In the genomic region with DNA sequence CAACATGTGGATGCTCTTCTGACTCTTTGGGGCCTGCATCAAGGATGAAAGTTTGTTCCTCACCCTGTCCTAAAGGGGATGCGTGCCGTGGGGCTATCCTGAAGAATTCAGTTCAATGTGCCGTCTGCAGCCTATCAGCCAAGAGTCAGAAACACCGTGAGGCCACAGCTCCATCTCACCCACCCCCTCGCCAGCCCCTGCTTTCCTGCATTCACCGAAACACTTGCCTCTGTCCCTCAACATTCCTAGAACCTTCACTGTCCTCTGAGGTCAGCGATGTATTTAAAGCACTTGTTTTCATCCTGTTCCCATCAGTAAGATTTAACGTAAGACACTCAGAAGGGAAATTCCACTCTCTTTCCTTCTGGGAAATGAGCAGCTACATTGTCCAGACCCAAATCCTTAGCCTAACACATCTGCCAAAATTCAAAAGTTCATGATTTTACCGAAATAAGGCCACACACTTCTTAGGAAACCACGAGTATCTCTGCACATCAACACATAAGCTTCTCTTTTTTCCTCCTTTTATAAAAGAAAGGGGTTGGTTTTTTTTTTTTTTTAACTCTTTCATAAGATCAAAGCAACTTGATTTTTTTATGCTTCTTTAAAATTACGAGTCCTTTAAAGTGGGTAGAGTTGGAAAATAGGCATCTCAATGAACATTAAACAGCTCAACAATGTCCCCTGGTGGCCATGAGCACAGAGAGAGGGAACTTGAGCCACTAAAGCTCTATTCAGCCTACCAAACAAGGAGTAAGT, we compare ENCODE assay signal across 1 cellular context.
TF ChIP-seq lines count a peak whose summit lies in the region.

No MANE protein-coding gene starts in this region.

TF ChIP-seq in K562, 482 proteins besides CTCF, POLR2A, EP300 and RAD21 (continued from another document):
- no peak for TF ChIP-seq NR0B1 (IDR thresholded peaks at IDR 0.05; ENCODE audit: partially characterized antibody)
- TF ChIP-seq L3MBTL2 (IDR thresholded peaks at IDR 0.05): no peak
- no peak for TF ChIP-seq MYC (IDR thresholded peaks at IDR 0.05; ENCODE audit: low read depth, low read length)
- TF ChIP-seq MYC (CRISPR knock-in tag; IDR thresholded peaks at IDR 0.05; ENCODE audit: borderline replicate concordance, low read depth): no peak
- no peak for TF ChIP-seq ZKSCAN8 (CRISPR knock-in tag; IDR thresholded peaks at IDR 0.05)
- no peak for TF ChIP-seq MNT (conservative IDR thresholded peaks at IDR 0.05)
- peak in 1 of 2 experiments; percentile 36; a peak in 1 of 4 replicates for TF ChIP-seq ZNF639 (CRISPR knock-in tag; conservative IDR thresholded peaks at IDR 0.05 in 1 of 2, IDR thresholded peaks at IDR 0.05 in 1 of 2)
- TF ChIP-seq MCM3 (IDR thresholded peaks at IDR 0.05): no peak
- TF ChIP-seq JUND (IDR thresholded peaks at IDR 0.05; ENCODE audit: borderline replicate concordance, low read depth, low read length): no peak
- TF ChIP-seq JUND (tag; IDR thresholded peaks at IDR 0.05; ENCODE audit: borderline replicate concordance, low read depth, low read length): peak; percentile 15; the same call in 2 of the 3 replicates
- peak in 1 of 2 experiments; percentile 29; a peak in 1 of 4 replicates for TF ChIP-seq FOXK2 (conservative IDR thresholded peaks at IDR 0.05 in 1 of 2, IDR thresholded peaks at IDR 0.05 in 1 of 2; ENCODE audit: low read depth in 2 of 2)
- TF ChIP-seq ARID2 (IDR thresholded peaks at IDR 0.05): peak; percentile 81
- no peak for TF ChIP-seq MAFK (IDR thresholded peaks at IDR 0.05; ENCODE audit: low read length)
- no peak for TF ChIP-seq ZNF133 (CRISPR knock-in tag; IDR thresholded peaks at IDR 0.05)
- TF ChIP-seq, protein P1, sequence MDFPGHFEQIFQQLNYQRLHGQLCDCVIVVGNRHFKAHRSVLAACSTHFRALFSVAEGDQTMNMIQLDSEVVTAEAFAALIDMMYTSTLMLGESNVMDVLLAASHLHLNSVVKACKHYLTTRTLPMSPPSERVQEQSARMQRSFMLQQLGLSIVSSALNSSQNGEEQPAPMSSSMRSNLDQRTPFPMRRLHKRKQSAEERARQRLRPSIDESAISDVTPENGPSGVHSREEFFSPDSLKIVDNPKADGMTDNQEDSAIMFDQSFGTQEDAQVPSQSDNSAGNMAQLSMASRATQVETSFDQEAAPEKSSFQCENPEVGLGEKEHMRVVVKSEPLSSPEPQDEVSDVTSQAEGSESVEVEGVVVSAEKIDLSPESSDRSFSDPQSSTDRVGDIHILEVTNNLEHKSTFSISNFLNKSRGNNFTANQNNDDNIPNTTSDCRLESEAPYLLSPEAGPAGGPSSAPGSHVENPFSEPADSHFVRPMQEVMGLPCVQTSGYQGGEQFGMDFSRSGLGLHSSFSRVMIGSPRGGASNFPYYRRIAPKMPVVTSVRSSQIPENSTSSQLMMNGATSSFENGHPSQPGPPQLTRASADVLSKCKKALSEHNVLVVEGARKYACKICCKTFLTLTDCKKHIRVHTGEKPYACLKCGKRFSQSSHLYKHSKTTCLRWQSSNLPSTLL (IDR thresholded peaks at IDR 0.05): no peak
- TF ChIP-seq NR2C2 (CRISPR knock-in tag; IDR thresholded peaks at IDR 0.05): no peak
- TF ChIP-seq NR2C2 (tag; IDR thresholded peaks at IDR 0.05): 0 out of 2 replicates have a peak, but pooled peaks have one; percentile 1
- TF ChIP-seq DACH1 (IDR thresholded peaks at IDR 0.05; ENCODE audit: partially characterized antibody): no peak
- TF ChIP-seq, protein P2, sequence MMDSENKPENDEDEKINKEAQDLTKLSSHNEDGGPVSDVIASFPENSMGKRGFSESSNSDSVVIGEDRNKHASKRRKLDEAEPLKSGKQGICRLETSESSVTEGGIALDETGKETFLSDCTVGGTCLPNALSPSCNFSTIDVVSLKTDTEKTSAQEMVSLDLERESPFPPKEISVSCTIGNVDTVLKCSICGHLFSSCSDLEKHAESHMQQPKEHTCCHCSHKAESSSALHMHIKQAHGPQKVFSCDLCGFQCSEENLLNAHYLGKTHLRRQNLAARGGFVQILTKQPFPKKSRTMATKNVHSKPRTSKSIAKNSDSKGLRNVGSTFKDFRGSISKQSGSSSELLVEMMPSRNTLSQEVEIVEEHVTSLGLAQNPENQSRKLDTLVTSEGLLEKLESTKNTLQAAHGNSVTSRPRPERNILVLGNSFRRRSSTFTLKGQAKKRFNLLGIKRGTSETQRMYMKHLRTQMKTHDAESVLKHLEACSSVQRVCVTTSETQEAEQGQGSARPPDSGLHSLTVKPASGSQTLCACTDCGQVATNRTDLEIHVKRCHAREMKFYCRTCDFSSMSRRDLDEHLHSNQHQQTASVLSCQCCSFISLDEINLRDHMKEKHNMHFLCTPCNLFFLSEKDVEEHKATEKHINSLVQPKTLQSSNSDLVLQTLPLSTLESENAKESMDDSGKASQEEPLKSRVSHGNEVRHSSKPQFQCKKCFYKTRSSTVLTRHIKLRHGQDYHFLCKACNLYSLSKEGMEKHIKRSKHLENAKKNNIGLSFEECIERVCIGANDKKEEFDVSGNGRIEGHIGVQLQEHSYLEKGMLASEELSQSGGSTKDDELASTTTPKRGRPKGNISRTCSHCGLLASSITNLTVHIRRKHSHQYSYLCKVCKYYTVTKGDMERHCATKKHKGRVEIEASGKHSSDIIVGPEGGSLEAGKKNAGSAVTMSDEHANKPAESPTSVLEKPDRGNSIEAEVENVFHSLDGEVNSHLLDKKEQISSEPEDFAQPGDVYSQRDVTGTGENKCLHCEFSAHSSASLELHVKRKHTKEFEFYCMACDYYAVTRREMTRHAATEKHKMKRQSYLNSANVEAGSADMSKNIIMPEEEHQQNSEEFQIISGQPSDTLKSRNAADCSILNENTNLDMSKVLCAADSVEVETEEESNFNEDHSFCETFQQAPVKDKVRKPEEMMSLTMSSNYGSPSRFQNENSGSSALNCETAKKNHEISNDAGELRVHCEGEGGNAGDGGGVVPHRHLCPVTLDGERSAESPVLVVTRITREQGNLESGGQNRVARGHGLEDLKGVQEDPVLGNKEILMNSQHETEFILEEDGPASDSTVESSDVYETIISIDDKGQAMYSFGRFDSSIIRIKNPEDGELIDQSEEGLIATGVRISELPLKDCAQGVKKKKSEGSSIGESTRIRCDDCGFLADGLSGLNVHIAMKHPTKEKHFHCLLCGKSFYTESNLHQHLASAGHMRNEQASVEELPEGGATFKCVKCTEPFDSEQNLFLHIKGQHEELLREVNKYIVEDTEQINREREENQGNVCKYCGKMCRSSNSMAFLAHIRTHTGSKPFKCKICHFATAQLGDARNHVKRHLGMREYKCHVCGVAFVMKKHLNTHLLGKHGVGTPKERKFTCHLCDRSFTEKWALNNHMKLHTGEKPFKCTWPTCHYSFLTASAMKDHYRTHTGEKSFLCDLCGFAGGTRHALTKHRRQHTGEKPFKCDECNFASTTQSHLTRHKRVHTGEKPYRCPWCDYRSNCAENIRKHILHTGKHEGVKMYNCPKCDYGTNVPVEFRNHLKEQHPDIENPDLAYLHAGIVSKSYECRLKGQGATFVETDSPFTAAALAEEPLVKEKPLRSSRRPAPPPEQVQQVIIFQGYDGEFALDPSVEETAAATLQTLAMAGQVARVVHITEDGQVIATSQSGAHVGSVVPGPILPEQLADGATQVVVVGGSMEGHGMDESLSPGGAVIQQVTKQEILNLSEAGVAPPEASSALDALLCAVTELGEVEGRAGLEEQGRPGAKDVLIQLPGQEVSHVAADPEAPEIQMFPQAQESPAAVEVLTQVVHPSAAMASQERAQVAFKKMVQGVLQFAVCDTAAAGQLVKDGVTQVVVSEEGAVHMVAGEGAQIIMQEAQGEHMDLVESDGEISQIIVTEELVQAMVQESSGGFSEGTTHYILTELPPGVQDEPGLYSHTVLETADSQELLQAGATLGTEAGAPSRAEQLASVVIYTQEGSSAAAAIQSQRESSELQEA (IDR thresholded peaks at IDR 0.05; ENCODE audit: low read depth): no peak
- peak; percentile 15; the same call in 1 of the 2 replicates for TF ChIP-seq NBN (IDR thresholded peaks at IDR 0.05; ENCODE audit: low read depth)
- TF ChIP-seq PML (IDR thresholded peaks at IDR 0.05; ENCODE audit: low read length): no peak
- TF ChIP-seq TEAD2 (tag; IDR thresholded peaks at IDR 0.05): no peak
- 0 out of 2 replicates have a peak, but pooled peaks have one; percentile 22 for TF ChIP-seq SOX6 (IDR thresholded peaks at IDR 0.05)
- 0 out of 2 replicates have a peak, but pooled peaks have one; percentile 53 for TF ChIP-seq MYNN (IDR thresholded peaks at IDR 0.05)
- TF ChIP-seq MYNN (CRISPR knock-in tag; IDR thresholded peaks at IDR 0.05): no peak
- TF ChIP-seq NFXL1 (CRISPR knock-in tag; IDR thresholded peaks at IDR 0.05): no peak
- TF ChIP-seq, protein P3, sequence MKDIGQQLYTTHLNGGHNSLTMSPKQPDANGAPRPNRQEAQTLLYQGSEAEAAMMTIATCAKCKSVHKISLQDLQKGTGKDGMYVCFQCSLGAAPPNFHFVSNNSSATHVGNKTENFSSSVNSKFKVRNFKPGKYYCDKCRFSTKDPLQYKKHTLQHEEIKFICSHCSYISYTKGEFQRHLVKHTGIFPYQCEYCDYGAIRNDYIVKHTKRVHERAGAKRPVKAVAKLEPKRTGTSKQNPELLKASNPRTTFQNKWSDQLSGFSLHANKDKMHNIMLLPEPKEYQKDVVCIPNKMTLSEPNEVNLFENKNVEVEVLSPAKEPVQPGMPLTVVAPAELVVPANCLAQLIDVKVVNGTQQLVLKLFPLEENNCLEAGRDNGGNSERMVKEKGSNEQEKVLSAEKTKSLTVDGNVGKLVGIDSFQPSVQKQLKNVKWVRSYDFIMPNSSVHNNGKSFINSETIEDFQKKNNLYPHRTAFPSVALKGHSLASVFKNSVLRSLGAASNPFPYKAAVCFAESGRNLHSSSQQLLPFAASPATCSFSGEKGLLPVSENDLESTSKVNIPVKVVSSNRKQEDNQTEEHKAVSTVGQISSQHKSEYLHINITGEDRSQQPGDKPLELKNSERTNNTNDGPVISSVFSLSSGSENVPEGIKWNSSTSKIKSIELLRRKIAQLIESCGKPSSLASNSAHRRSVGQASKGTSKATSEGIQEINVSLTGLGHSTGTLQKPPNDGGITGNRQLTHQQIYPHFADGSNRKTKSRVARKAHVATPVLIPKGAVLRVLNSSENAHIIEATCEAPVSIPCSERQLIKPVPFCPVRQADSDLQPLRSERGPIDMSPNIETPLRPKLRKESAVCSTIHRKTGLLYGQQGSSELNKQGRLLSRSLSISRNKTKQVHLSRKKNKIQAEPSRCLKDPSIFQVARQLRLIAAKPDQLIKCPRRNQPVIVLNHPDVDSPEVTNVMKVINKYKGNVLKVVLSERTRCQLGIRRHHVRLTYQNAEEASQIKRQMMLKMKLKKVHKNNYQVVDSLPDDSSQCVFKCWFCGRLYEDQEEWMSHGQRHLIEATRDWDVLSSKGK (CRISPR knock-in tag; IDR thresholded peaks at IDR 0.05): no peak
- no peak for TF ChIP-seq ILK (tag; IDR thresholded peaks at IDR 0.05; ENCODE audit: borderline replicate concordance, low read depth)
